8 cellular contexts compared by ENCODE assay signal in genomic region chrX:119942173-119942819, GRCh38. TPM values are rescaled to one million over a fixed set of nuclear protein-coding genes. Genes with fewer than 3 reads are reported as not detected.
DNase-seq lines count a peak whose midpoint lies in the region; ATAC-seq and TF ChIP-seq lines count a peak whose summit lies in the region.

No MANE protein-coding gene starts in this region.

- no peaks in the 10 kb centered on the region for H3K4me1 Mint-ChIP-seq in MCF 10A (ENCODE audit: insufficient read depth, unreplicated experiment)
- H3K4me1 Mint-ChIP-seq in mesothelial cell of epicardium, result peaks cover 8% of the 10 kb centered on the region

- H3K27ac ChIP-seq in heart right ventricle, result peak overlapping the region in 8 of 10 donors; percentile 46 to 92 (median 89)
- no peak overlapping the region for H3K27ac ChIP-seq in vagina

- no peaks in the 10 kb centered on the region for H3K9me3 Mint-ChIP-seq in MCF 10A (ENCODE audit: unreplicated experiment)
- H3K9me3 Mint-ChIP-seq in mesothelial cell of epicardium, result peaks cover 11% of the 10 kb centered on the region

- peak overlapping the region; percentile 66 to 83 (median 80) for H3K4me3 ChIP-seq in heart right ventricle
- peak overlapping the region; percentile 56 to 68 for H3K4me3 ChIP-seq in vagina

- no peak for TF ChIP-seq POLR2A in vagina (IDR thresholded peaks at IDR 0.05)

- CTCF ChIA-PET in MCF 10A (lab: Yijun Ruan, JAX), result interaction anchor here (0.6 to 0.9 kb wide), 3 partner anchors 55 to 322 kb away, joined by 3 to 4 read pairs (median 3); no protein-coding TSS in a partner anchor

- no peaks in the 10 kb centered on the region for H3K27me3 Mint-ChIP-seq in MCF 10A (ENCODE audit: insufficient read depth, unreplicated experiment)
- no peaks in the 10 kb centered on the region for H3K27me3 Mint-ChIP-seq in mesothelial cell of epicardium (ENCODE audit: low read depth)

- H3K36me3 ChIP-seq in heart right ventricle (peaks cover 0 to 16% (median 0%) of the 10 kb centered on the region in 9 donors), vagina (no peaks in the 10 kb centered on the region)

- POLR2A ChIA-PET in MCF 10A (lab: Yijun Ruan, JAX), result interaction anchor here (0.6 to 1.8 kb wide), 3 partner anchors 10 to 151 kb away, joined by 3 to 10 read pairs (median 5); partner anchors contain the start of genes RPL39 and UPF3B

- ATAC-seq in heart right ventricle (no peak), Right ventricle myocardium superior (ENCODE audit: poor library complexity) (no peak), GM21390 (IDR thresholded peaks at IDR 0.05; ENCODE audit: unreplicated experiment) (no peak)

- DNase-seq in heart right ventricle (no peak), Right ventricle myocardium superior (no peak), MCF 10A (ENCODE audit: unreplicated experiment) (no peak), mesothelial cell of epicardium (ENCODE audit: low spot score in 2 of 2, unreplicated experiment in 2 of 2) (no peak), vagina (ENCODE audit: extremely low spot score in 2 of 2) (no peak), NCI-H2227 (lab: John Stamatoyannopoulos, UW; ENCODE audit: unreplicated experiment) (no peak), NCI-H748 treated with DMSO at 0.1 percent for 48 hours (lab: John Stamatoyannopoulos, UW) (no peak)

- TSS peak; percentile 61 for BruUV-seq in MCF 10A (replicated peaks; lab: Mats Ljungman, UMichigan)

- H3K27me3 ChIP-seq in heart right ventricle (no peaks in the 10 kb centered on the region), vagina (no peaks in the 10 kb centered on the region)

- no peaks in the 10 kb centered on the region for H3K36me3 Mint-ChIP-seq in MCF 10A (ENCODE audit: insufficient read depth, unreplicated experiment)
- peaks cover 6% of the 10 kb centered on the region for H3K36me3 Mint-ChIP-seq in mesothelial cell of epicardium

- 46 to 48% methylated on average over 13 of the region's 13 CpGs for WGBS in heart right ventricle, 2 donors

- no peak for TF ChIP-seq CTCF in heart right ventricle (IDR thresholded peaks at IDR 0.05)
- no peak for TF ChIP-seq CTCF in MCF 10A (IDR thresholded peaks at IDR 0.05; ENCODE audit: unreplicated experiment)
- TF ChIP-seq CTCF in mesothelial cell of epicardium (IDR thresholded peaks at IDR 0.05; ENCODE audit: unreplicated experiment), result no peak
- no peak for TF ChIP-seq CTCF in vagina (IDR thresholded peaks at IDR 0.05)

- H3K27ac Mint-ChIP-seq in MCF 10A (ENCODE audit: low read depth, unreplicated experiment) (peak overlapping the region; percentile 74), mesothelial cell of epicardium (peak overlapping the region; percentile 95)

- intact Hi-C loops in heart right ventricle (cut with DNase I), result no loop called here
- intact Hi-C loops in Right ventricle myocardium superior (cut with DNase I), result no loop called here
- intact Hi-C loops in MCF 10A (cut with micrococcal nuclease), result no loop called here
- intact Hi-C loops in vagina (cut with DNase I), result no loop called here

- H3K9me3 ChIP-seq in heart right ventricle (no peaks in the 10 kb centered on the region), vagina (no peaks in the 10 kb centered on the region)

- H3K4me3 Mint-ChIP-seq in MCF 10A (ENCODE audit: unreplicated experiment) (peak overlapping the region; percentile 82), mesothelial cell of epicardium (peak overlapping the region; percentile 85)

- H3K4me1 ChIP-seq in heart right ventricle (peaks cover 0 to 18% (median 12%) of the 10 kb centered on the region in 9 donors), vagina (peaks cover 11% of the 10 kb centered on the region)

RNA-seq across cellular contexts. Expression of gene NKAP, which starts 1.3 kb away (rescaled TPM):
- 1 to 10 TPM; 5.2 to 7.3 (median 5.8) TPM for total RNA-seq in heart right ventricle
- polyA plus RNA-seq in heart right ventricle, result 1 to 10 TPM; 4.7 to 8.6 TPM
- 3.6 TPM for total RNA-seq in Right ventricle myocardium superior
- 10.4 and 13.8 TPM in 2 replicates for total RNA-seq in MCF 10A (2022)
- total RNA-seq in mesothelial cell of epicardium, result 9.0 to 10.0 TPM (median 9.3 TPM) in 3 replicates
- 6.4 TPM for total RNA-seq in vagina

RNA-seq across cellular contexts. Expression of gene AKAP14, which starts 46.6 kb away (rescaled TPM):
- total RNA-seq in heart right ventricle, result not detected
- not detected for polyA plus RNA-seq in heart right ventricle
- total RNA-seq in Right ventricle myocardium superior, result not detected
- not detected in 2 replicates for total RNA-seq in MCF 10A (2022)
- total RNA-seq in mesothelial cell of epicardium, result not detected in 3 replicates
- not detected for total RNA-seq in vagina
